Comparison of ENCODE assay signal across 8 cellular contexts in the genomic region with DNA sequence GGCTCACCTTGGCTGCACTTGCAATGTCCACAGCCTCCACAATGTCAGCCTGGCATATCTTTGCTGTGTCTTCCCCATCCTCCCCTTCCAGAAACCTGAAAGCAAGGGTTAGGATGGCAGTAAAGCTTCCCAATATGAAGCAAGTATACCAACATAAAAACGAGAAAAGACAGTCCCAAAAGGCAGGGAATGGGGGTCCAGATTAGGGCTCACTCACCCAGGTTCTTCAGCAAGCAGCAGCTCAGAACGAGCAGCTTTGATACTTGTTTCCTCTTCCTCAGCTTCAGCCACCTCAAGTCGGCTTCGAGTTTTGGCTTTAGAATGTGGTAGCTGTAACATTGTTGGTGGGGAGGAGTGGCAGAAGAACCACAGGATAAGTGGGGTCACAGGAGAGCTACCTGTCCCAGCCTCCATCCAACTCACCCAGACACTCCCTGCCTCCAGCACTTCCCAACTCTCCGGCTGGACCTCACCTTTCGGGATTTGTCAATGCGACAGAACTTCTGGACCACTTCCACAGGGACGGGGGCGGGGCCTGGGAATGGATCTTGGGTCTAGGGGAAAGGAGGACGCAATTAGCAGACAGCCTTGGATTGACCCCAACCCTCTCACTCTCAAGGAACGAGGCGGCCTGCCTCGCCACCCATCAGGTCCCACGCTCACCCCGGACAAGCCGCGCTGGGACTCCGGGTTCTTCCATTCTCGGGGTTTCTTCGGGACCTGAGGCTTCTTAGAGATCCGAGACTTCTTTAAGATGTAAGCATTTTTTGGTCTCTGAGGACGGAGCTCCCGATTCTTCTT. TPM values are rescaled to one million over a fixed set of nuclear protein-coding genes. Genes with fewer than 3 reads are reported as not detected.
DNase-seq lines count a peak whose midpoint lies in the region; ATAC-seq and TF ChIP-seq lines count a peak whose summit lies in the region.

No MANE protein-coding gene starts in this region.

- peak overlapping the region; percentile 65 for H3K27ac Mint-ChIP-seq in memory B cell

- H3K4me3 ChIP-seq in cardiac muscle cell (peak overlapping the region; percentile 74), astrocyte of the spinal cord (ENCODE audit: low read depth, low read length) (peak overlapping the region; percentile 95), vagina (peak overlapping the region; percentile 63 to 81)

- no peak for TF ChIP-seq CTCF in cardiac muscle cell (IDR thresholded peaks at IDR 0.05; ENCODE audit: low read depth, low read length)
- TF ChIP-seq CTCF in astrocyte of the spinal cord (IDR thresholded peaks at IDR 0.05; ENCODE audit: low read depth, low read length) = no peak
- TF ChIP-seq CTCF in vagina (IDR thresholded peaks at IDR 0.05) = no peak

- intact Hi-C loops in cardiac septum (cut with DNase I) (no loop called here), vagina (cut with DNase I) (no loop called here)

- no peaks in the 10 kb centered on the region for H3K9me3 Mint-ChIP-seq in memory B cell

- no peaks in the 10 kb centered on the region for H3K9me3 ChIP-seq in cardiac muscle cell (ENCODE audit: low read depth)
- H3K9me3 ChIP-seq in vagina = no peaks in the 10 kb centered on the region

- DNase-seq in cardiac muscle cell (ENCODE audit: low read depth in 1 of 2, low spot score in 1 of 2) = no peak
- no peak for DNase-seq in cardiac septum (ENCODE audit: low spot score)
- DNase-seq in astrocyte of the spinal cord (ENCODE audit: low read depth, low spot score) = no peak
- DNase-seq in memory B cell (ENCODE audit: low spot score in 2 of 2) = no peak
- DNase-seq in vagina (ENCODE audit: extremely low spot score in 2 of 2) = no peak
- DNase-seq in activated gamma-delta T cell treated with Interleukin-2 at 50 U/mL for 16 hours = no peak
- no peak for DNase-seq in stimulated activated CD4-positive, alpha-beta T cell treated with anti-CD3 and anti-CD28 coated beads, Interleukin-4, amount 100 ng/mL, for 1 hour

- H3K27me3 ChIP-seq in cardiac muscle cell = no peaks in the 10 kb centered on the region
- H3K27me3 ChIP-seq in vagina = no peaks in the 10 kb centered on the region

- no peaks in the 10 kb centered on the region for H3K27me3 Mint-ChIP-seq in memory B cell

- H3K36me3 ChIP-seq in cardiac muscle cell = peaks cover 24% of the 10 kb centered on the region
- H3K36me3 ChIP-seq in vagina = peaks cover 0 to 41% of the 10 kb centered on the region in 2 donors

- peak overlapping the region; percentile 95 for H3K4me3 Mint-ChIP-seq in memory B cell

- in situ Hi-C loops in astrocyte of the spinal cord (cut with HindIII; ENCODE audit: low sequenced_read_pairs) = no loop called here

- H3K36me3 Mint-ChIP-seq in memory B cell = peaks cover 12% of the 10 kb centered on the region

- peaks cover 4% of the 10 kb centered on the region for H3K4me1 ChIP-seq in cardiac muscle cell (ENCODE audit: low read depth)
- peaks cover 28% of the 10 kb centered on the region for H3K4me1 ChIP-seq in vagina

- no peak overlapping the region for H3K27ac ChIP-seq in cardiac muscle cell
- peak overlapping the region; percentile 81 for H3K27ac ChIP-seq in vagina

- TF ChIP-seq POLR2A in vagina (IDR thresholded peaks at IDR 0.05) = no peak

- ATAC-seq in memory B cell (ENCODE audit: low read depth) (no peak), HG02852 (IDR thresholded peaks at IDR 0.05; ENCODE audit: unreplicated experiment) (no peak)

- H3K4me1 Mint-ChIP-seq in memory B cell = peaks cover 20% of the 10 kb centered on the region

RNA-seq across cellular contexts. Expression of a gene that starts 0.7 kb away (rescaled TPM):
- 34.8 and 58.9 TPM in 2 replicates for total RNA-seq in cardiac muscle cell
- polyA plus RNA-seq in cardiac muscle cell = 46.3 and 70.4 TPM in 2 replicates
- total RNA-seq in cardiac septum = 18.8 TPM
- total RNA-seq in vagina = 36.3 TPM

RNA-seq across cellular contexts. Expression of a gene that starts 1.1 kb away (rescaled TPM):
- 72.8 and 95.3 TPM in 2 replicates for total RNA-seq in cardiac muscle cell
- polyA plus RNA-seq in cardiac muscle cell = 34.2 and 35.1 TPM in 2 replicates
- 35.1 TPM for total RNA-seq in cardiac septum
- total RNA-seq in vagina = 9.1 TPM

RNA-seq across cellular contexts. Expression of a gene that starts 10.4 kb away (rescaled TPM):
- total RNA-seq in cardiac muscle cell (61.8 and 89.8 TPM in 2 replicates), cardiac septum (46.9 TPM), vagina (41.5 TPM)
- polyA plus RNA-seq in cardiac muscle cell = 86.1 and 115 TPM in 2 replicates

RNA-seq across cellular contexts. Expression of a gene that starts 11.4 kb away (rescaled TPM):
- total RNA-seq in cardiac muscle cell (11.7 and 15.5 TPM in 2 replicates), cardiac septum (9.3 TPM), vagina (14.0 TPM)
- 11.0 and 15.8 TPM in 2 replicates for polyA plus RNA-seq in cardiac muscle cell

RNA-seq across cellular contexts. Expression of a gene that starts 16.5 kb away (rescaled TPM):
- total RNA-seq in cardiac muscle cell (2,022 and 2,161 TPM in 2 replicates), cardiac septum (753 TPM), vagina (3,296 TPM)
- 1,298 and 1,698 TPM in 2 replicates for polyA plus RNA-seq in cardiac muscle cell
